ENCODE assay signal across 8 cellular contexts in the genomic region with DNA sequence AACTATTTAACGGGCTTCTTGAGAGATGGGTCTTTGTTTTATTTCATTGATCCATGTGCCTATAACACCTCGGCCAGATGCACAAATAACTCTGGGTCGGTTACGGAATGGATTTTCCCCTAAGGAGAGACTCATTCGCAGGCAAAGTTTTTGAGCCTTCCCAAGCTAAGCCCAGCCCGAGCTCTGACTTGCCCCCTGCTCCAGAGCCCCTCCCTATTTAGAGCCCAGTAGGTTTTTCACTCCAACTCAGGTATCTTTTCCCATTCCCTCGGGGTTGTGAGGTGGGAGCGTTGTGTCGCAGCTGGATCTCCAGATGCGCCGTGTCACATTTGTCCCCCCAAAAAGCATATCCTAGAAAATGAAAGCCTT. TPM values are rescaled to one million over a fixed set of nuclear protein-coding genes. Genes with fewer than 3 reads are reported as not detected.
A peak's percentile ranks its signal among the peaks of the same experiment; 100 is the strongest.
DNase-seq lines count a peak whose midpoint lies in the region; ATAC-seq, FAIRE-seq and TF ChIP-seq lines count a peak whose summit lies in the region.

No MANE protein-coding gene starts in this region.

- H3K9ac ChIP-seq in kidney (ENCODE audit: low read length in 2 of 2) (peak overlapping the region in 1 of 2 donors; percentile 51), smooth muscle cell (ENCODE audit: low read depth) (peak overlapping the region; percentile 21)

- no peaks in the 10 kb centered on the region for H3K4me1 Mint-ChIP-seq in CD4-positive, alpha-beta T cell (ENCODE audit: low read depth)

- H3K79me2 ChIP-seq in smooth muscle cell (ENCODE audit: low read depth) = no peaks in the 10 kb centered on the region

- intact Hi-C loops in kidney (cut with DNase I) = loop anchor here (5.0 kb wide), 1 partner anchor 408 kb away; no protein-coding TSS in a partner anchor
- intact Hi-C loops in CD4-positive, alpha-beta T cell (cut with DNase I, micrococcal nuclease) = no loop called here

- no peaks in the 10 kb centered on the region for H3K36me3 ChIP-seq in brain microvascular endothelial cell (replicated peaks)
- no peaks in the 10 kb centered on the region for H3K36me3 ChIP-seq in kidney (ENCODE audit: control insufficient read depth in 1 of 2, insufficient read depth in 2 of 2, low read length in 2 of 2)
- H3K36me3 ChIP-seq in smooth muscle cell (ENCODE audit: low read depth) = no peaks in the 10 kb centered on the region

- H3K9me3 Mint-ChIP-seq in CD4-positive, alpha-beta T cell = peaks cover 4% of the 10 kb centered on the region

- no peak for TF ChIP-seq CTCF in GM12875 (IDR thresholded peaks at IDR 0.05; ENCODE audit: borderline replicate concordance, insufficient read depth, low read depth, low read length)
- TF ChIP-seq CTCF in brain microvascular endothelial cell (IDR thresholded peaks at IDR 0.05; ENCODE audit: low read depth, low read length, missing control alignments) = no peak
- no peak for TF ChIP-seq CTCF in kidney (IDR thresholded peaks at IDR 0.05; ENCODE audit: borderline replicate concordance, extremely low read depth, insufficient read depth)
- TF ChIP-seq CTCF in smooth muscle cell (IDR thresholded peaks at IDR 0.05; ENCODE audit: borderline replicate concordance, insufficient read depth, poor library complexity, severe bottlenecking) = no peak
- TF ChIP-seq CTCF in CD4-positive, alpha-beta T cell (IDR thresholded peaks at IDR 0.05) = no peak

- H3K36me3 Mint-ChIP-seq in CD4-positive, alpha-beta T cell (ENCODE audit: low read depth) = no peaks in the 10 kb centered on the region

- H3K9me3 ChIP-seq in kidney (ENCODE audit: control insufficient read depth in 1 of 2, low read length in 2 of 2) (no peaks in the 10 kb centered on the region), smooth muscle cell (replicated peaks; ENCODE audit: low read depth) (no peaks in the 10 kb centered on the region)
- H3K9me3 ChIP-seq in CD4-positive, alpha-beta T cell (ENCODE audit: control insufficient read depth, low read length) = no peaks in the 10 kb centered on the region

- no peak for FAIRE-seq in kidney (lab: Jason Lieb, UNC)

- peak overlapping the region; percentile 96 for H2AFZ ChIP-seq in smooth muscle cell (ENCODE audit: low read depth)

- H3K27me3 ChIP-seq in brain microvascular endothelial cell (replicated peaks) (no peaks in the 10 kb centered on the region), smooth muscle cell (ENCODE audit: low read depth) (no peaks in the 10 kb centered on the region)
- H3K27me3 ChIP-seq in CD4-positive, alpha-beta T cell (ENCODE audit: control insufficient read depth, insufficient read depth, low read length) = peaks cover 35% of the 10 kb centered on the region

- H3K27me3 Mint-ChIP-seq in CD4-positive, alpha-beta T cell = peaks cover 59% of the 10 kb centered on the region

- DNase-seq in brain microvascular endothelial cell = no peak
- DNase-seq in kidney = no peak
- no peak for DNase-seq in smooth muscle cell (lab: John Stamatoyannopoulos, UW; ENCODE audit: unreplicated experiment)
- DNase-seq in anterior cingulate cortex (lab: John Stamatoyannopoulos, UW) = no peak
- no peak for DNase-seq in OCI-M1 (lab: John Stamatoyannopoulos, UW)
- DNase-seq in CD4-positive, alpha-beta T cell = no peak

- no peak overlapping the region for H3K27ac Mint-ChIP-seq in CD4-positive, alpha-beta T cell

- POLR2A ChIA-PET in CD4-positive, alpha-beta T cell (lab: Charles Lee) = no interaction called here

- no peaks in the 10 kb centered on the region for H4K20me1 ChIP-seq in smooth muscle cell (ENCODE audit: low read depth)

- H3K4me1 ChIP-seq in kidney (ENCODE audit: control insufficient read depth in 1 of 2, insufficient read depth in 1 of 2, low read depth in 1 of 2, low read length in 2 of 2) (no peaks in the 10 kb centered on the region), smooth muscle cell (ENCODE audit: low read depth) (no peaks in the 10 kb centered on the region)

- no peak for ATAC-seq in HG02852 (IDR thresholded peaks at IDR 0.05; ENCODE audit: unreplicated experiment)
- ATAC-seq in CD4-positive, alpha-beta T cell (ENCODE audit: poor library complexity) = no peak

- in situ Hi-C loops in brain microvascular endothelial cell (cut with HindIII; ENCODE audit: low pct_ligation_motif_present, low sequenced_read_pairs) = no loop called here

- peak overlapping the region; percentile 98 for H3K4me2 ChIP-seq in smooth muscle cell

- H3K4me3 ChIP-seq in GM12875 (ENCODE audit: low read depth, low read length) = peak overlapping the region; percentile 58
- peak overlapping the region; percentile 56 for H3K4me3 ChIP-seq in brain microvascular endothelial cell (ENCODE audit: low read depth, low read length)
- H3K4me3 ChIP-seq in kidney (ENCODE audit: low read length in 2 of 2) = peak overlapping the region; percentile 59 to 67
- H3K4me3 ChIP-seq in smooth muscle cell = peak overlapping the region; percentile 66

- H3K4me3 Mint-ChIP-seq in CD4-positive, alpha-beta T cell = no peak overlapping the region

- peaks cover 13% of the 10 kb centered on the region for H3F3A ChIP-seq in smooth muscle cell (ENCODE audit: low read depth)

- CTCF ChIA-PET in CD4-positive, alpha-beta T cell (lab: Charles Lee) = no interaction called here

- H3K27ac ChIP-seq in brain microvascular endothelial cell (peak overlapping the region; percentile 44), kidney (ENCODE audit: low read depth in 2 of 2, low read length in 2 of 2) (no peak overlapping the region), smooth muscle cell (ENCODE audit: low read depth) (no peak overlapping the region)
- no peak overlapping the region for H3K27ac ChIP-seq in CD4-positive, alpha-beta T cell (ENCODE audit: low read depth, low read length)

- WGBS in smooth muscle cell (ENCODE audit: low lambda C conversion rate) = 23% methylated on average over 11 of the region's 11 CpGs

RNA-seq across cellular contexts. Expression of gene MYOCD, which starts 0.8 kb away (rescaled TPM):
- total RNA-seq in kidney = 4.0 TPM
- polyA plus RNA-seq in kidney (ENCODE audit: insufficient read depth, low read depth, low replicate concordance) = 0.58 TPM
- total RNA-seq in smooth muscle cell = 0.99 and 1.8 TPM in 2 replicates
- polyA plus RNA-seq in smooth muscle cell = 0.58 and 2.3 TPM in 2 replicates
- total RNA-seq in CD4-positive, alpha-beta T cell = not detected
